1 cellular context compared by ENCODE assay signal in genomic region chr10:20473361-20473760, GRCh38.
TF ChIP-seq lines count a peak whose summit lies in the region.

No MANE protein-coding gene starts in this region.

TF ChIP-seq in IMR-90, 13 proteins besides CTCF, POLR2A, EP300 and RAD21 (continued from another document):
- TF ChIP-seq MAZ (IDR thresholded peaks at IDR 0.05; ENCODE audit: borderline replicate concordance, low read depth, low read length) (no peak), CEBPB (IDR thresholded peaks at IDR 0.05; ENCODE audit: low read depth, low read length) (no peak), BHLHE40 (IDR thresholded peaks at IDR 0.05; ENCODE audit: low read depth, low read length) (no peak), SMC3 (IDR thresholded peaks at IDR 0.05; ENCODE audit: low read depth, low read length) (no peak), RCOR1 (IDR thresholded peaks at IDR 0.05; ENCODE audit: insufficient replicate concordance, low read length) (no peak), MAFK (IDR thresholded peaks at IDR 0.05; ENCODE audit: low read depth, low read length) (no peak), NFE2L2 (IDR thresholded peaks at IDR 0.05; ENCODE audit: low read depth, low read length) (no peak)
- TF ChIP-seq, protein P1, sequence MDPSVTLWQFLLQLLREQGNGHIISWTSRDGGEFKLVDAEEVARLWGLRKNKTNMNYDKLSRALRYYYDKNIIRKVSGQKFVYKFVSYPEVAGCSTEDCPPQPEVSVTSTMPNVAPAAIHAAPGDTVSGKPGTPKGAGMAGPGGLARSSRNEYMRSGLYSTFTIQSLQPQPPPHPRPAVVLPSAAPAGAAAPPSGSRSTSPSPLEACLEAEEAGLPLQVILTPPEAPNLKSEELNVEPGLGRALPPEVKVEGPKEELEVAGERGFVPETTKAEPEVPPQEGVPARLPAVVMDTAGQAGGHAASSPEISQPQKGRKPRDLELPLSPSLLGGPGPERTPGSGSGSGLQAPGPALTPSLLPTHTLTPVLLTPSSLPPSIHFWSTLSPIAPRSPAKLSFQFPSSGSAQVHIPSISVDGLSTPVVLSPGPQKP (IDR thresholded peaks at IDR 0.05; ENCODE audit: borderline replicate concordance, low read depth, low read length): no peak
